Comparison of ENCODE assay signal across 8 cellular contexts in genomic region chrX:129932137-129932791, GRCh38. TPM values are rescaled to one million over a fixed set of nuclear protein-coding genes. Genes with fewer than 3 reads are reported as not detected.
DNase-seq lines count a peak whose midpoint lies in the region; ATAC-seq, FAIRE-seq and TF ChIP-seq lines count a peak whose summit lies in the region.

No MANE protein-coding gene starts in this region.

- H2BK20ac ChIP-seq in H1 (ENCODE audit: low read length): no peak overlapping the region

- peaks cover 25% of the 10 kb centered on the region for H3K27me3 Mint-ChIP-seq in activated CD8-positive, alpha-beta memory T cell treated with anti-CD3 and anti-CD28 coated beads, Interleukin-2, amount 10 ng/mL, durations not matched to agents 7 days and 5 days

- H4K5ac ChIP-seq in H1 (ENCODE audit: insufficient read length, low read depth, low read length): no peak overlapping the region

- no peak overlapping the region for H3K18ac ChIP-seq in H1 (ENCODE audit: extremely low read depth, low read length)

- H2BK5ac ChIP-seq in H1 (ENCODE audit: low read depth, low read length): no peak overlapping the region

- CTCF ChIA-PET in activated CD8-positive, alpha-beta memory T cell treated with anti-CD3 and anti-CD28 coated beads, Interleukin-2, amount 10 ng/mL, durations not matched to agents 7 days and 5 days (lab: Charles Lee): interaction anchor here (0.9 to 2.7 kb wide), 4 partner anchors 26 to 128 kb away, joined by 3 to 13 read pairs (median 6); partner anchors contain the start of gene UTP14A
- CTCF ChIA-PET in H1 (lab: Charles Lee; ENCODE audit: partially characterized antibody): no interaction called here

- no peak overlapping the region for H3K9ac ChIP-seq in H1 (replicated peaks in 1 of 4; ENCODE audit: extremely low read depth in 1 of 4, low read depth in 3 of 4, low read length in 3 of 4)

- H3K14ac ChIP-seq in H1 (ENCODE audit: insufficient read length): no peak overlapping the region

- DNase-seq in NCI-H345 (lab: John Stamatoyannopoulos, UW): peak; percentile 83
- DNase-seq in NCI-H345 treated with DMSO at 0.1 percent for 48 hours (lab: John Stamatoyannopoulos, UW; ENCODE audit: unreplicated experiment): no peak
- peak; percentile 79 for DNase-seq in NCI-H82 treated with DMSO at 0.1 percent for 48 hours (lab: John Stamatoyannopoulos, UW; ENCODE audit: unreplicated experiment)
- DNase-seq in activated CD8-positive, alpha-beta memory T cell treated with anti-CD3 and anti-CD28 coated beads, Interleukin-2, amount 10 ng/mL, durations not matched to agents 7 days and 5 days: peak; percentile 89
- DNase-seq in H1 (ENCODE audit: low read depth in 1 of 2, low spot score in 2 of 2): peak; percentile 64 to 77
- peak; percentile 95 for DNase-seq in mesenteric fat pad (ENCODE audit: low spot score)
- peak; percentile 67 for DNase-seq in stimulated activated CD8-positive, alpha-beta memory T cell treated with anti-CD3 and anti-CD28 coated beads, Interleukin-12 subunit alpha, Interleukin-12 subunit beta, amount 100 ng/mL, for 4 hours (ENCODE audit: low read depth)

- no peak overlapping the region for H3K4ac ChIP-seq in H1 (replicated peaks; ENCODE audit: insufficient read length, low read depth, low read length)

- H3K9me3 Mint-ChIP-seq in activated CD8-positive, alpha-beta memory T cell treated with anti-CD3 and anti-CD28 coated beads, Interleukin-2, amount 10 ng/mL, durations not matched to agents 7 days and 5 days (ENCODE audit: low read depth): no peaks in the 10 kb centered on the region

- TF ChIP-seq POLR2A in H1 (IDR thresholded peaks at IDR 0.05; ENCODE audit: control extremely low read depth in 1 of 2, low read depth in 2 of 2, low read length in 2 of 2): no peak

- H2BK15ac ChIP-seq in H1 (ENCODE audit: low read length): no peak overlapping the region

- H3K4me1 Mint-ChIP-seq in activated CD8-positive, alpha-beta memory T cell treated with anti-CD3 and anti-CD28 coated beads, Interleukin-2, amount 10 ng/mL, durations not matched to agents 7 days and 5 days: peaks cover 5% of the 10 kb centered on the region

- H3K36me3 ChIP-seq in H1 (ENCODE audit: control insufficient read depth in 2 of 4, insufficient read depth in 4 of 4, low read length in 3 of 4): peaks cover 2 to 12% (median 4%) of the 10 kb centered on the region in 4 experiments; a peak in 4 of 8 replicates

- POLR2A ChIA-PET in H1 (lab: Charles Lee; ENCODE audit: partially characterized antibody): interaction anchor here (1.4 to 3.1 kb wide), 5 partner anchors 8 to 29 kb away, joined by 4 to 9 read pairs (median 6); no protein-coding TSS in a partner anchor

- no peak for TF ChIP-seq EP300 in H1 (IDR thresholded peaks at IDR 0.05; ENCODE audit: borderline replicate concordance in 1 of 2, low read depth in 2 of 2, low read length in 2 of 2)

- H3K23me2 ChIP-seq in H1 (ENCODE audit: low read depth, low read length): no peaks in the 10 kb centered on the region; the same call in 1 of the 2 replicates

- peaks cover 34 to 45% (median 41%) of the 10 kb centered on the region in 4 experiments for H3K27me3 ChIP-seq in H1 (replicated peaks in 1 of 4; ENCODE audit: control insufficient read depth in 3 of 4, extremely low read depth in 1 of 4, insufficient read depth in 3 of 4, low read length in 3 of 4)

- peak overlapping the region; percentile 51; the same call in 1 of the 2 replicates for H4K8ac ChIP-seq in H1 (ENCODE audit: extremely low read depth, insufficient read depth, low read length)

- H3K4me2 ChIP-seq in H1 (ENCODE audit: insufficient read depth in 1 of 2, low read depth in 2 of 2, low read length in 2 of 2): peak overlapping the region; percentile 64 to 91

- ATAC-seq in HG03196 (IDR thresholded peaks at IDR 0.05; ENCODE audit: unreplicated experiment): peak; percentile 45
- ATAC-seq in activated CD8-positive, alpha-beta memory T cell treated with anti-CD3 and anti-CD28 coated beads, Interleukin-2, amount 10 ng/mL, durations not matched to agents 7 days and 5 days: peak; percentile 76

- no peak overlapping the region for H2AFZ ChIP-seq in H1 (ENCODE audit: low read length)

- no peak for TF ChIP-seq CTCF in H1 (IDR thresholded peaks at IDR 0.05; ENCODE audit: control extremely low read depth in 1 of 3, insufficient read depth in 1 of 3, low read depth in 1 of 3, low read length in 3 of 3)

- H3K9me3 ChIP-seq in H1 (ENCODE audit: insufficient read depth in 2 of 2, low read depth in 1 of 2, low read length in 1 of 2): no peaks in the 10 kb centered on the region

- H2BK12ac ChIP-seq in H1 (ENCODE audit: low read depth, low read length): no peak overlapping the region

- no peak overlapping the region for H2AK5ac ChIP-seq in H1 (ENCODE audit: low read depth, low read length)

- peak overlapping the region; percentile 81 for H3K27ac Mint-ChIP-seq in activated CD8-positive, alpha-beta memory T cell treated with anti-CD3 and anti-CD28 coated beads, Interleukin-2, amount 10 ng/mL, durations not matched to agents 7 days and 5 days

- H3K56ac ChIP-seq in H1 (replicated peaks; ENCODE audit: insufficient read length, low read depth, low read length): no peak overlapping the region

- no peak overlapping the region for H3K23ac ChIP-seq in H1 (ENCODE audit: insufficient read length)

- no CpG with 5 or more reads among the region's 84 CpGs for WGBS in H1 (ENCODE audit: extremely low coverage in 1 of 2, insufficient coverage in 1 of 2, insufficient read length in 1 of 2, insufficient replicate concordance in 2 of 2, low coverage in 1 of 2, low lambda C conversion rate in 2 of 2, missing lambda C conversion rate in 1 of 2), 2 experiments

- no peak for TF ChIP-seq RAD21 in H1 (IDR thresholded peaks at IDR 0.05 in 1 of 2, conservative IDR thresholded peaks at IDR 0.05 in 1 of 2; ENCODE audit: low read depth in 2 of 2, low read length in 2 of 2)

- no peaks in the 10 kb centered on the region for H3K79me1 ChIP-seq in H1 (ENCODE audit: low read depth, low read length)

- no peak overlapping the region for H4K91ac ChIP-seq in H1 (replicated peaks; ENCODE audit: insufficient read length, low read length)

- peaks cover 0 to 5% (median 3%) of the 10 kb centered on the region in 4 experiments; a peak in 3 of 7 replicates for H3K4me1 ChIP-seq in H1 (replicated peaks in 1 of 4; ENCODE audit: control insufficient read depth in 3 of 4, insufficient read depth in 4 of 4, low read length in 3 of 4)

- H3K4me3 Mint-ChIP-seq in activated CD8-positive, alpha-beta memory T cell treated with anti-CD3 and anti-CD28 coated beads, Interleukin-2, amount 10 ng/mL, durations not matched to agents 7 days and 5 days: peak overlapping the region; percentile 78

- FAIRE-seq in H1 (lab: Jason Lieb, UNC): no peak

- H4K20me1 ChIP-seq in H1 (replicated peaks in 1 of 2; ENCODE audit: control insufficient read depth in 1 of 2, insufficient read depth in 2 of 2, low read length in 2 of 2): peaks cover 0 to 3% of the 10 kb centered on the region in 2 experiments

- no peaks in the 10 kb centered on the region for H3K79me2 ChIP-seq in H1 (ENCODE audit: control insufficient read depth in 1 of 2, insufficient read depth in 2 of 2, low read length in 2 of 2)

- H3K4me3 ChIP-seq in H1 (ENCODE audit: extremely low read depth in 1 of 4, insufficient read depth in 2 of 4, low read depth in 3 of 4, low read length in 4 of 4): peak overlapping the region; percentile 42 to 92 (median 68)

- H3K36me3 Mint-ChIP-seq in activated CD8-positive, alpha-beta memory T cell treated with anti-CD3 and anti-CD28 coated beads, Interleukin-2, amount 10 ng/mL, durations not matched to agents 7 days and 5 days: peaks cover 2% of the 10 kb centered on the region

- no peak overlapping the region for H2BK120ac ChIP-seq in H1 (replicated peaks; ENCODE audit: low read depth, low read length)

- no peak overlapping the region for H3K27ac ChIP-seq in H1 (ENCODE audit: low read depth, low read length)

TF ChIP-seq in H1, 55 proteins besides CTCF, POLR2A, EP300 and RAD21:
- TF ChIP-seq CEBPB (IDR thresholded peaks at IDR 0.05; ENCODE audit: low read depth, low read length): no peak
- TF ChIP-seq JUN (IDR thresholded peaks at IDR 0.05; ENCODE audit: low read depth, low read length): no peak
- no peak for TF ChIP-seq FOSL1 (IDR thresholded peaks at IDR 0.05; ENCODE audit: insufficient read depth, low read depth, low read length)
- TF ChIP-seq SIN3A (conservative IDR thresholded peaks at IDR 0.05 in 1 of 2, IDR thresholded peaks at IDR 0.05 in 1 of 2; ENCODE audit: low read depth in 1 of 2, low read length in 2 of 2): no peak

RNA-seq across cellular contexts. Expression of gene UTP14A, which starts 26.3 kb away (rescaled TPM):
- total RNA-seq in activated CD8-positive, alpha-beta memory T cell treated with anti-CD3 and anti-CD28 coated beads, Interleukin-2, amount 10 ng/mL, durations not matched to agents 7 days and 5 days: 10 to 100 TPM; 22.8 to 37.0 TPM
- 24.0 and 25.7 TPM in 2 replicates for total RNA-seq in H1 (2021; fragmentation: NEBNext Ultra II Directional; extraction: Animal tissue kit (Norgen Biotek cat#: 25700))
- 3.5 and 4.5 TPM in 2 replicates for polyA plus RNA-seq in H1 (2011; rRNA removed)
- 10.6 TPM for polyA plus RNA-seq in H1 (2011; cell fraction: cytosol; rRNA removed)
- 7.8 TPM for polyA plus RNA-seq in H1 (2011; cell fraction: nucleus; rRNA removed)
- polyA plus RNA-seq in H1 (2012, experiment 1 of 2): 17.3 to 24.6 TPM (median 19.5 TPM) in 4 replicates
- polyA plus RNA-seq in H1 (2012, experiment 2 of 2): 3.3 TPM
- 20.7 TPM for polyA plus RNA-seq in H1 (2013, experiment 1 of 2)
- 18.6 TPM for polyA plus RNA-seq in H1 (2013, experiment 2 of 2)
- polyA minus RNA-seq in H1 (2011; rRNA and poly(A)+ RNA removed): 5.5 and 7.8 TPM in 2 replicates
- 8.4 TPM for polyA minus RNA-seq in H1 (2011; cell fraction: cytosol; rRNA and poly(A)+ RNA removed)
- polyA minus RNA-seq in H1 (2011; cell fraction: nucleus; rRNA and poly(A)+ RNA removed): 7.7 TPM
- 22.5 TPM for total RNA-seq in mesenteric fat pad

RNA-seq across cellular contexts. Expression of gene BCORL1, which starts 50.2 kb away (rescaled TPM):
- 10 to 100 TPM in 1 of 2 experiments, 1 to 10 TPM in 1; 9.1 to 10.2 TPM for total RNA-seq in activated CD8-positive, alpha-beta memory T cell treated with anti-CD3 and anti-CD28 coated beads, Interleukin-2, amount 10 ng/mL, durations not matched to agents 7 days and 5 days
- 6.2 and 9.0 TPM in 2 replicates for total RNA-seq in H1 (2021; fragmentation: NEBNext Ultra II Directional; extraction: Animal tissue kit (Norgen Biotek cat#: 25700))
- 1.4 and 1.9 TPM in 2 replicates for polyA plus RNA-seq in H1 (2011; rRNA removed)
- polyA plus RNA-seq in H1 (2011; cell fraction: cytosol; rRNA removed): 0.72 TPM
- polyA plus RNA-seq in H1 (2011; cell fraction: nucleus; rRNA removed): 2.2 TPM
- polyA plus RNA-seq in H1 (2012, experiment 1 of 2): 4.8 to 6.0 TPM (median 5.2 TPM) in 4 replicates
- polyA plus RNA-seq in H1 (2012, experiment 2 of 2): 4.5 TPM
- 1.8 TPM for polyA plus RNA-seq in H1 (2013, experiment 1 of 2)
- 1.8 TPM for polyA plus RNA-seq in H1 (2013, experiment 2 of 2)
- polyA minus RNA-seq in H1 (2011; rRNA and poly(A)+ RNA removed): 1.7 and 1.9 TPM in 2 replicates
- polyA minus RNA-seq in H1 (2011; cell fraction: cytosol; rRNA and poly(A)+ RNA removed): 3.3 TPM
- 2.1 TPM for polyA minus RNA-seq in H1 (2011; cell fraction: nucleus; rRNA and poly(A)+ RNA removed)
- total RNA-seq in mesenteric fat pad: 42.5 TPM
